10 cellular contexts compared by ENCODE assay signal in genomic region chr10:70462349-70462984, GRCh38. TPM values are rescaled to one million over a fixed set of nuclear protein-coding genes. Genes with fewer than 3 reads are reported as not detected.
DNase-seq lines count a peak whose midpoint lies in the region; ATAC-seq lines count a peak whose summit lies in the region.
"Had no signal": no experiment of that assay in that cellular context is flagged by ENCODE, and none has a peak within 500 bp of the region (broad histone marks: within the 10 kb centered on the region; RNA-seq: fewer than 3 reads in every experiment).

No MANE protein-coding gene starts in this region.

- DNase-seq in NCI-H1105 (lab: John Stamatoyannopoulos, UW) (peak; percentile 88), anterior cingulate cortex (lab: John Stamatoyannopoulos, UW) (peak in 56 of 58 donors; percentile 31 to 96 (median 80)), inferior parietal cortex (ENCODE audit: extremely low spot score) (peak; percentile 56), ureter (ENCODE audit: low spot score) (peak; percentile 70), posterior vena cava (ENCODE audit: low spot score) (no peak), GOT3 (lab: John Stamatoyannopoulos, UW) (no peak)
- DNase-seq: activated CD4-positive, alpha-beta T cell treated with anti-CD3 and anti-CD28 coated beads for 48 hours; NCI-H526 treated with DMSO at 0.1 percent for 48 hours had no signal

- intact Hi-C loops in posterior vena cava (cut with DNase I) = loop anchor here in 1 of 2 donors (5.0 kb wide), 1 partner anchor 85 kb away; no protein-coding TSS in a partner anchor

- ATAC-seq in HG02973 (IDR thresholded peaks at IDR 0.05; ENCODE audit: unreplicated experiment) = no peak

RNA-seq across cellular contexts. Expression of gene PALD1, which starts 16.1 kb away (rescaled TPM):
- total RNA-seq in ureter = 11.0 TPM
- 1 to 10 TPM; 6.7 to 7.4 TPM for total RNA-seq in posterior vena cava

RNA-seq across cellular contexts. Expression of gene NODAL, which starts 21.0 kb away (rescaled TPM):
- total RNA-seq in ureter (not detected), posterior vena cava (not detected)
- total RNA-seq: mononuclear cell had no signal

RNA-seq across cellular contexts. Expression of gene EIF4EBP2, which starts 58.5 kb away (rescaled TPM):
- total RNA-seq in ureter = 81.6 TPM
- 10 to 100 TPM; 50.1 to 55.5 TPM for total RNA-seq in posterior vena cava

Comparison
In these comparisons a context has a peak if more than half of its experiments do, and no peak if none do; other contexts are left out.
1. DNase-seq: peak in NCI-H1105 (single experiment), anterior cingulate cortex (56 of 58), inferior parietal cortex (single experiment) and ureter (single experiment); none in posterior vena cava (single experiment) and GOT3 (single experiment).